Comparison of ENCODE assay signal across 17 cellular contexts in the genomic region with DNA sequence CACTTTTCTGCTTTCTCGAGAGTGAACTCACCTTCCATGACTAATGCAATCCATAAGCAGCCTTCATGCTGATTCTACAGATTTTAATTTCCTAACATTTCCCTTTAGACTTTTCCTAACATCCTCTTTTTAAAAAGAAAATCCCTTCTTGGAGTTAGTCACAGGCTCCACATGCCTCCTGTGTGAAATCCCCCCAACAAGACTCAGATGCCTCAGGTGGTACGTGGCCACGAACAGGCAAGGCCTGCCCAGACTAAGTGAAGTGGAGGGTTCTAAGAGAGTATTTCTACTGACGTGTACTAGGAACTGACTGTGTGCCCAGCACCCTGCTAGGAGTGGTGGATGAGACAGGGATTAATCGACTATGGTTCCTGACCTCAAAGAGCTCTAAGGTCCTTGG.
A peak's percentile ranks its signal among the peaks of the same experiment; 100 is the strongest.
DNase-seq lines count a peak whose midpoint lies in the region; ATAC-seq and TF ChIP-seq lines count a peak whose summit lies in the region.
"Had no signal": no experiment of that assay in that cellular context is flagged by ENCODE, and none has a peak within 500 bp of the region (broad histone marks: within the 10 kb centered on the region; RNA-seq: fewer than 3 reads in every experiment).

No MANE protein-coding gene starts in this region.

- no peak for TF ChIP-seq EP300 in tibial nerve (IDR thresholded peaks at IDR 0.05)

- H3K4me3 Mint-ChIP-seq in HFFc6 (no peak overlapping the region), nephron (no peak overlapping the region), type B pancreatic cell (no peak overlapping the region)
- H3K4me3 Mint-ChIP-seq: B cell; CD8-positive, alpha-beta T cell; GM23338 had no signal

- H3K4me3 ChIP-seq in tibial nerve, result no peak overlapping the region
- H3K4me3 ChIP-seq: BLaER1 treated with 17β-estradiol and CSF1 and Interleukin-3, amounts not matched to agents 10 nM and 100 nM; GM23338 had no signal

- no peak for TF ChIP-seq POLR2A in tibial nerve (IDR thresholded peaks at IDR 0.05)

- no peak overlapping the region for H3K27ac ChIP-seq in tibial nerve
- H3K27ac ChIP-seq: BLaER1 treated with 17β-estradiol and CSF1 and Interleukin-3, amounts not matched to agents 10 nM and 100 nM had no signal

- ATAC-seq in GM21576 (IDR thresholded peaks at IDR 0.05; ENCODE audit: unreplicated experiment), result no peak
- ATAC-seq in left lobe of liver, result no peak
- ATAC-seq: CD8-positive, alpha-beta T cell; GM23338 had no signal

- H3K9me3 ChIP-seq in tibial nerve, result no peaks in the 10 kb centered on the region
- H3K9me3 ChIP-seq: BLaER1 treated with 17β-estradiol and CSF1 and Interleukin-3, amounts not matched to agents 10 nM and 100 nM had no signal

- H3K27me3 Mint-ChIP-seq in HFFc6 (ENCODE audit: insufficient read depth) (peaks cover 5% of the 10 kb centered on the region), nephron (ENCODE audit: low read depth) (peaks cover 4% of the 10 kb centered on the region), type B pancreatic cell (peaks cover 18% of the 10 kb centered on the region)

- H3K27ac Mint-ChIP-seq in HFFc6 (peak overlapping the region; percentile 27; the same call in 1 of the 2 replicates), nephron (peak overlapping the region; percentile 0 to 40 (median 12)), type B pancreatic cell (no peak overlapping the region)
- H3K27ac Mint-ChIP-seq: B cell; CD8-positive, alpha-beta T cell; GM23338 had no signal

- H3K27me3 ChIP-seq in tibial nerve, result peaks cover 0 to 3% of the 10 kb centered on the region in 2 donors
- H3K27me3 ChIP-seq: BLaER1 treated with 17β-estradiol and CSF1 and Interleukin-3, amounts not matched to agents 10 nM and 100 nM had no signal

- H3K9me3 Mint-ChIP-seq in HFFc6 (no peaks in the 10 kb centered on the region), nephron (no peaks in the 10 kb centered on the region), type B pancreatic cell (no peaks in the 10 kb centered on the region)
- H3K9me3 Mint-ChIP-seq: CD8-positive, alpha-beta T cell; GM23338 had no signal

- H3K36me3 Mint-ChIP-seq in HFFc6 (ENCODE audit: low read depth), result no peaks in the 10 kb centered on the region
- H3K36me3 Mint-ChIP-seq in nephron (ENCODE audit: low read depth), result no peaks in the 10 kb centered on the region
- peaks cover 3% of the 10 kb centered on the region for H3K36me3 Mint-ChIP-seq in type B pancreatic cell
- H3K36me3 Mint-ChIP-seq: CD8-positive, alpha-beta T cell had no signal

- H3K4me1 ChIP-seq in tibial nerve, result no peaks in the 10 kb centered on the region
- H3K4me1 ChIP-seq: BLaER1 treated with 17β-estradiol and CSF1 and Interleukin-3, amounts not matched to agents 10 nM and 100 nM had no signal

- TF ChIP-seq CTCF in HFFc6 (IDR thresholded peaks at IDR 0.05) (no peak), nephron (IDR thresholded peaks at IDR 0.05; ENCODE audit: unreplicated experiment in 3 of 3) (no peak), type B pancreatic cell (conservative IDR thresholded peaks at IDR 0.05) (no peak), tibial nerve (IDR thresholded peaks at IDR 0.05) (no peak)

- H3K36me3 ChIP-seq in tibial nerve, result no peaks in the 10 kb centered on the region
- H3K36me3 ChIP-seq: BLaER1 treated with 17β-estradiol and CSF1 and Interleukin-3, amounts not matched to agents 10 nM and 100 nM had no signal

- WGBS in tibial nerve, 2 donors, result 68 to 71% methylated on average over 5 of the region's 5 CpGs

- peaks cover 48% of the 10 kb centered on the region for H3K4me1 Mint-ChIP-seq in HFFc6 (ENCODE audit: low read depth)
- peaks cover 34% of the 10 kb centered on the region for H3K4me1 Mint-ChIP-seq in nephron
- peaks cover 5% of the 10 kb centered on the region for H3K4me1 Mint-ChIP-seq in type B pancreatic cell (ENCODE audit: unreplicated experiment)
- H3K4me1 Mint-ChIP-seq: B cell had no signal

- DNase-seq in HFFc6 (peak; percentile 30), NCI-H226 (peak; percentile 9), amniotic epithelial cell (ENCODE audit: low read depth) (peak; percentile 8), type B pancreatic cell (ENCODE audit: extremely low spot score, unreplicated experiment) (no peak), left lobe of liver (ENCODE audit: low spot score) (no peak), tibial nerve (ENCODE audit: low spot score in 2 of 2) (no peak)
- DNase-seq: Calu3; CD8-positive, alpha-beta T cell; DMS53; DND-41; GDM1; HCEC 1CT had no signal

Comparison
In these comparisons a context has a peak if more than half of its experiments do, and no peak if none do; other contexts are left out.
1. DNase-seq: peak in HFFc6 (single experiment), NCI-H226 (single experiment) and amniotic epithelial cell (single experiment); none in type B pancreatic cell (single experiment), left lobe of liver (single experiment) and tibial nerve (0 of 2).